Comparison of ENCODE assay signal across 14 cellular contexts in the genomic region with DNA sequence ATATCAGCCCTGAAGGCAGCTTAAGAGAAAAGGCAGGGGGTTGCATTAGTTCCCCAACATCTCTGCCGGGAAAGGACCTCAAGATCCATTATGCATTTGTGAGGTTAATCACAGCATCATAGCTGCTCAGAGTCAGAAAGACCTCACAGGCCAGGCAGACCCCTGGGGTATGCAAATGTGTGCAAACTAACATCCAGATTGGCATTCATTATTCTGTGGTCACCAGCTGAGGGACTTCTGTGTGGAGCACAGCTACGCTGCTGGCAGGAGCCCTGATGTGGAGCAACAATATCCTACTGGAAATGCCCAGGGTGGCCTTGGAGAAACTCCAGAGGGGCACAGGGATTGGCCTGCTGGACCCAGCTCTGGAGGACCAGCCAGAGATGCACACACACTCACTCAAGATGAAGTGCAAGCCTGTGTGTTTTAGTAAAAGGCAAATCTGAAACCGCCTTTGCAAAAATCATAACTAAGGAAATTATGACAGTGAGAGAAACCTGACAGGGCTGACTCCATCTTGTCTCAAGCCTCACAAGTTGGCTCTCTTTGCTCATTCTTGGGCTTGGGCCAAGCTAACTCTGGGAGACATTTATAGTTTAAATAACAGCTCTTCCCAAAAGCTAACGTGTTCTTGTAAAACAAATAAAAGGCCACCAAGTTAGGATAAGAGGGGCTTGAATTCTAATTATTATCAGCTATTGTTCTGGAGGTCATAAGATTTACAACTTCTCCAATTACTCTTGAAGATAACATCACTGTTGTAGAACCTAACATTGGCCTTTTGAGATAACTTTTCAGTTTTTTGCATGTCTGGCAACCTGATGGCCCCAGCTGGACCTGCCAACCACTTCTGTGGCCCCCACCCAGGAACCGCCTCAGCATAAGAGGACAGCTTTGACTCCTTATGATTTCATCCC.
DNase-seq lines count a peak whose midpoint lies in the region; ATAC-seq and TF ChIP-seq lines count a peak whose summit lies in the region.
"Had no signal": no experiment of that assay in that cellular context is flagged by ENCODE, and none has a peak within 500 bp of the region (broad histone marks: within the 10 kb centered on the region; RNA-seq: fewer than 3 reads in every experiment).

No MANE protein-coding gene starts in this region.

- no peak for ATAC-seq in activated naive CD8-positive, alpha-beta T cell treated with anti-CD3 and anti-CD28 coated beads, Interleukin-2, amount 50 U/mL, for 24 hours
- no peak for ATAC-seq in thoracic aorta (ENCODE audit: insufficient number of reproducible peaks, low FRiP score, low read depth)
- no peak for ATAC-seq in GM21390 (IDR thresholded peaks at IDR 0.05; ENCODE audit: unreplicated experiment)

- H3K9me3 ChIP-seq in OCI-LY3 (ENCODE audit: insufficient read depth, low read length) = peaks cover 14% of the 10 kb centered on the region; the same call in 1 of the 2 replicates
- H3K9me3 ChIP-seq in esophagus (ENCODE audit: control insufficient read depth in 2 of 2, insufficient read depth in 1 of 2, low read depth in 1 of 2, low read length in 1 of 2) = peaks cover 0 to 10% of the 10 kb centered on the region in 2 donors
- H3K9me3 ChIP-seq in thoracic aorta = peaks cover 10% of the 10 kb centered on the region

- H3K27me3 Mint-ChIP-seq in activated naive CD8-positive, alpha-beta T cell treated with anti-CD3 and anti-CD28 coated beads, Interleukin-2, amount 50 U/mL, for 24 hours = peaks cover 8% of the 10 kb centered on the region
- H3K27me3 Mint-ChIP-seq in activated naive CD8-positive, alpha-beta T cell treated with anti-CD3 and anti-CD28 coated beads for 36 hours = no peaks in the 10 kb centered on the region
- peaks cover 6% of the 10 kb centered on the region for H3K27me3 Mint-ChIP-seq in nephron progenitor cell (ENCODE audit: low read depth, poor library complexity)

- H3K4me3 Mint-ChIP-seq in activated naive CD8-positive, alpha-beta T cell treated with anti-CD3 and anti-CD28 coated beads, Interleukin-2, amount 50 U/mL, for 24 hours = no peak overlapping the region
- H3K4me3 Mint-ChIP-seq in activated naive CD8-positive, alpha-beta T cell treated with anti-CD3 and anti-CD28 coated beads for 36 hours = no peak overlapping the region
- no peak overlapping the region for H3K4me3 Mint-ChIP-seq in nephron progenitor cell
- H3K4me3 Mint-ChIP-seq: activated CD4-positive, alpha-beta memory T cell treated with anti-CD3 and anti-CD28 coated beads for 36 hours; activated naive CD4-positive, alpha-beta T cell treated with anti-CD3 and anti-CD28 coated beads, Interleukin-2, amount 10 ng/mL, durations not matched to agents 7 days and 5 days had no signal

- H3K9me3 Mint-ChIP-seq in activated naive CD8-positive, alpha-beta T cell treated with anti-CD3 and anti-CD28 coated beads, Interleukin-2, amount 50 U/mL, for 24 hours = peaks cover 13% of the 10 kb centered on the region
- peaks cover 22% of the 10 kb centered on the region for H3K9me3 Mint-ChIP-seq in activated naive CD8-positive, alpha-beta T cell treated with anti-CD3 and anti-CD28 coated beads for 36 hours
- H3K9me3 Mint-ChIP-seq in nephron progenitor cell = peaks cover 35% of the 10 kb centered on the region

- peaks cover 10% of the 10 kb centered on the region for H3K36me3 ChIP-seq in OCI-LY3 (replicated peaks; ENCODE audit: low read depth, low read length)
- H3K36me3 ChIP-seq in esophagus (ENCODE audit: control insufficient read depth in 2 of 2, insufficient read depth in 2 of 2, low read length in 1 of 2) = no peaks in the 10 kb centered on the region
- no peaks in the 10 kb centered on the region for H3K36me3 ChIP-seq in thoracic aorta

- H3K4me3 ChIP-seq in OCI-LY3 (ENCODE audit: low read length) (peak overlapping the region; percentile 14; the same call in 1 of the 2 replicates), esophagus (ENCODE audit: low read depth in 1 of 2, low read length in 2 of 2) (no peak overlapping the region), thoracic aorta (no peak overlapping the region)

- no peak for DNase-seq in activated naive CD8-positive, alpha-beta T cell treated with anti-CD3 and anti-CD28 coated beads, Interleukin-2, amount 50 U/mL, for 24 hours
- no peak for DNase-seq in activated naive CD8-positive, alpha-beta T cell treated with anti-CD3 and anti-CD28 coated beads for 36 hours
- DNase-seq in thoracic aorta (ENCODE audit: low spot score) = no peak
- no peak for DNase-seq in GDM1 (lab: John Stamatoyannopoulos, UW)
- no peak for DNase-seq in nephron progenitor cell
- DNase-seq: activated naive CD4-positive, alpha-beta T cell treated with anti-CD3 and anti-CD28 coated beads, Interleukin-2, amount 10 ng/mL, durations not matched to agents 7 days and 5 days; cerebellar nuclear complex; DND-41; NCI-H187 treated with DMSO at 0.1 percent for 48 hours had no signal

- H3K27me3 ChIP-seq in OCI-LY3 (ENCODE audit: low read depth, low read length) (no peaks in the 10 kb centered on the region), esophagus (ENCODE audit: control insufficient read depth in 1 of 2, insufficient read depth in 2 of 2, low read length in 2 of 2) (no peaks in the 10 kb centered on the region), thoracic aorta (replicated peaks; ENCODE audit: insufficient read depth) (no peaks in the 10 kb centered on the region)

- H3K36me3 Mint-ChIP-seq in activated naive CD8-positive, alpha-beta T cell treated with anti-CD3 and anti-CD28 coated beads, Interleukin-2, amount 50 U/mL, for 24 hours (ENCODE audit: low read depth) = peaks cover 18% of the 10 kb centered on the region
- H3K36me3 Mint-ChIP-seq in activated naive CD8-positive, alpha-beta T cell treated with anti-CD3 and anti-CD28 coated beads for 36 hours = peaks cover 25% of the 10 kb centered on the region
- H3K36me3 Mint-ChIP-seq in nephron progenitor cell (ENCODE audit: low read depth) = peaks cover 10% of the 10 kb centered on the region

- H3K27ac ChIP-seq in OCI-LY3 (ENCODE audit: low read length) (peak overlapping the region; percentile 95), esophagus (ENCODE audit: low read depth in 2 of 2, low read length in 1 of 2) (peak overlapping the region; percentile 62 to 79), thoracic aorta (peak overlapping the region; percentile 1 to 19)

- H4K20me1 ChIP-seq in OCI-LY3 (ENCODE audit: insufficient read depth, low read length) = no peaks in the 10 kb centered on the region

- no peaks in the 10 kb centered on the region for H3K79me2 ChIP-seq in OCI-LY3 (ENCODE audit: low read length)

- H3K4me2 ChIP-seq in OCI-LY3 (ENCODE audit: low read length) = peak overlapping the region; percentile 74

- H3K9ac ChIP-seq in OCI-LY3 (ENCODE audit: low read length) = peak overlapping the region; percentile 78

- peak overlapping the region; percentile 49 for H3K27ac Mint-ChIP-seq in activated naive CD8-positive, alpha-beta T cell treated with anti-CD3 and anti-CD28 coated beads, Interleukin-2, amount 50 U/mL, for 24 hours
- H3K27ac Mint-ChIP-seq in activated naive CD8-positive, alpha-beta T cell treated with anti-CD3 and anti-CD28 coated beads for 36 hours = no peak overlapping the region
- no peak overlapping the region for H3K27ac Mint-ChIP-seq in nephron progenitor cell
- H3K27ac Mint-ChIP-seq: activated naive CD4-positive, alpha-beta T cell treated with anti-CD3 and anti-CD28 coated beads, Interleukin-2, amount 10 ng/mL, durations not matched to agents 7 days and 5 days; stimulated activated effector memory CD8-positive, alpha-beta T cell treated with anti-CD3 and anti-CD28 coated beads, Interleukin-12 subunit alpha, Interleukin-12 subunit beta, amount 100 ng/mL, for 72 hours had no signal

- peaks cover 89% of the 10 kb centered on the region for H3K4me1 ChIP-seq in OCI-LY3 (ENCODE audit: low read length)
- H3K4me1 ChIP-seq in esophagus (ENCODE audit: control insufficient read depth in 2 of 2, insufficient read depth in 2 of 2, low read length in 1 of 2) = peaks cover 19 to 36% of the 10 kb centered on the region in 2 donors
- H3K4me1 ChIP-seq in thoracic aorta (ENCODE audit: control insufficient read depth in 1 of 2, low read depth in 2 of 2) = peaks cover 30 to 45% of the 10 kb centered on the region in 2 donors

- no peak for TF ChIP-seq CTCF in OCI-LY3 (IDR thresholded peaks at IDR 0.05; ENCODE audit: low read depth, low read length)
- TF ChIP-seq CTCF in thoracic aorta (IDR thresholded peaks at IDR 0.05) = no peak
- TF ChIP-seq CTCF in nephron progenitor cell (IDR thresholded peaks at IDR 0.05) = no peak

- peaks cover 82% of the 10 kb centered on the region for H3K4me1 Mint-ChIP-seq in activated naive CD8-positive, alpha-beta T cell treated with anti-CD3 and anti-CD28 coated beads, Interleukin-2, amount 50 U/mL, for 24 hours
- peaks cover 65% of the 10 kb centered on the region for H3K4me1 Mint-ChIP-seq in activated naive CD8-positive, alpha-beta T cell treated with anti-CD3 and anti-CD28 coated beads for 36 hours
- peaks cover 53% of the 10 kb centered on the region for H3K4me1 Mint-ChIP-seq in nephron progenitor cell

- WGBS in esophagus, 2 donors = 67 to 71% methylated on average over 5 of the region's 5 CpGs

- H2AFZ ChIP-seq in OCI-LY3 (ENCODE audit: low read depth, low read length) = no peak overlapping the region

Comparison
In these comparisons a context has a peak if more than half of its experiments do, and no peak if none do; other contexts are left out.
1. H3K27ac ChIP-seq: peak in every context shown above with its lines; median percentile 95 in OCI-LY3; 70 in esophagus; 10 in thoracic aorta.